Comparison of ENCODE assay signal across 16 cellular contexts in the genomic region with DNA sequence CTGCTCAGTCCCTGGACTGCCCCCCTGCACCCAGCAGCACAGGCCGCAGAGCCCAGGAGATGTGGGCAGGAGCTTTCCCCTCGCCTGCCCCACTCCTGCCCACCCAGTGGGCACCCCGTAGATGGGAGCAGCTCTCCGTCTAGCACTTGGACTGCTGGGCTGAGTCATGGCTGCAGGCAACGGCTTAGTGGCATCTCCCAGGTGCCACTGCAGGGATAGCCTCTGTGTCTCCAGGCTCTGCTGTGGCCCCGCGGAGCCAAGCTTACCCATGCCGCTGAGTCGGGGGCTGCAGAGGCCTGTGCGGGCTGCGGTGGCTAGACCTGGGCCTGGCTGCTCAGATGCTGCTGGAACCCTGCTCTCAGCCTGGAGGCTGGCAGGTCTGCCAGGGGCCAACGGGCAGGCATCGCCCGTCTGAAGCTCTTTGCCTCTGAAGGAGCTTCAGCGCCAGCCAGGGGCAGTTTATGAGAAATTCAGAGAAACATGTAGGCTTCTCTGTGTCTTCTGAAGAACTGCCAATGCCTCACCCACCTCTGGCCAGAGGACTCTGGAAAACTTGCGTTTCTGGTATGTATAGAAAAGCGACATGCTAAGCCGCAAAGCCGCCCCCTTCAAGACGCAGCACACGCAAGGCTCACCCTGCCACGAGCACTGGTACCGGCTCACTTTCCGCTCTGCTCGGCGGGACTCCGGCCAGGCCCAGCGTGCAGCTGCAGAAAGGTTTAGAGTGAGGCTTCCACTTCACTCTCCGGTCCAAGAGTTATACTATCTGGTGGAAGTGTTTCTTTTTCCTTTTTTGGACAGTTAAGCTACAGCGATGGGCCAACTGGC.
A peak's percentile ranks its signal among the peaks of the same experiment; 100 is the strongest.
DNase-seq lines count a peak whose midpoint lies in the region; ATAC-seq and TF ChIP-seq lines count a peak whose summit lies in the region.
"Had no signal": no experiment of that assay in that cellular context is flagged by ENCODE, and none has a peak within 500 bp of the region (broad histone marks: within the 10 kb centered on the region; RNA-seq: fewer than 3 reads in every experiment).

No MANE protein-coding gene starts in this region.

- no peak overlapping the region for H3K27ac ChIP-seq in BLaER1 treated with 17β-estradiol and CSF1 and Interleukin-3, amounts not matched to agents 10 nM and 100 nM
- no peak overlapping the region for H3K27ac ChIP-seq in WERI-Rb-1
- no peak overlapping the region for H3K27ac ChIP-seq in trophoblast cell (ENCODE audit: low read depth, low read length)
- H3K27ac ChIP-seq: HL-60 had no signal

- no peak overlapping the region for H2BK120ac ChIP-seq in trophoblast cell (ENCODE audit: insufficient read depth, low read length, poor library complexity)

- H3K79me2 ChIP-seq in trophoblast cell (ENCODE audit: control insufficient read depth, insufficient read depth, low read length, poor library complexity) = no peaks in the 10 kb centered on the region

- peaks cover 0 to 4% (median under 1%) of the 10 kb centered on the region in 11 experiments; a peak in 6 of 22 replicates for H3K9me3 ChIP-seq in BLaER1 treated with 17β-estradiol and CSF1 and Interleukin-3, amounts not matched to agents 10 nM and 100 nM (replicated peaks in 1 of 11)
- no peaks in the 10 kb centered on the region for H3K9me3 ChIP-seq in WERI-Rb-1 (ENCODE audit: severe bottlenecking)
- H3K9me3 ChIP-seq in trophoblast cell (ENCODE audit: insufficient read depth, low read depth, low read length) = peaks cover 9% of the 10 kb centered on the region
- H3K9me3 ChIP-seq: stomach had no signal

- H3K18ac ChIP-seq in trophoblast cell (ENCODE audit: low read length) = no peak overlapping the region

- no peak overlapping the region for H2BK12ac ChIP-seq in trophoblast cell (ENCODE audit: low read length)

- H3K9ac ChIP-seq in BLaER1 treated with 17β-estradiol and CSF1 and Interleukin-3, amounts not matched to agents 10 nM and 100 nM = no peak overlapping the region
- H3K9ac ChIP-seq in trophoblast cell (ENCODE audit: low read length) = no peak overlapping the region

- DNase-seq in WERI-Rb-1 (peak; percentile 6), islet precursor cell (peak; percentile 43), trophoblast cell (no peak)
- DNase-seq in activated T-cell treated with anti-CD3 and anti-CD28 coated beads, Interleukin-2, amount 50 U/mL, for 1 hour = no peak
- DNase-seq: activated CD8-positive, alpha-beta T cell treated with anti-CD3 and anti-CD28 coated beads, Interleukin-2, amount 10 ng/mL, durations not matched to agents 7 days and 5 days; KG1; NCI-H1092; NCI-H82; stimulated activated CD4-positive, alpha-beta T cell treated with anti-CD3 and anti-CD28 coated beads, Interleukin-15, amount 100 ng/mL, for 24 hours; stomach had no signal

- no peaks in the 10 kb centered on the region; a peak in 1 of 22 replicates for H4K20me1 ChIP-seq in BLaER1 treated with 17β-estradiol and CSF1 and Interleukin-3, amounts not matched to agents 10 nM and 100 nM

- H3K23ac ChIP-seq in trophoblast cell (ENCODE audit: low read length) = no peak overlapping the region

- H4K12ac ChIP-seq in trophoblast cell (ENCODE audit: low read depth, low read length) = no peak overlapping the region

- H2AK5ac ChIP-seq in trophoblast cell (ENCODE audit: low read length) = no peak overlapping the region

- WGBS in trophoblast cell (ENCODE audit: extremely low coverage, insufficient coverage, insufficient read length) = no CpG with 5 or more reads among the region's 30 CpGs

- no peaks in the 10 kb centered on the region for H3K36me3 ChIP-seq in BLaER1 treated with 17β-estradiol and CSF1 and Interleukin-3, amounts not matched to agents 10 nM and 100 nM
- H3K36me3 ChIP-seq in WERI-Rb-1 (no peaks in the 10 kb centered on the region), trophoblast cell (ENCODE audit: control insufficient read depth in 1 of 2, insufficient read depth in 2 of 2, low read length in 2 of 2) (no peaks in the 10 kb centered on the region)
- H3K36me3 ChIP-seq: stomach had no signal

- H3K14ac ChIP-seq in trophoblast cell (ENCODE audit: low read length) = no peak overlapping the region

- H2AFZ ChIP-seq in trophoblast cell (ENCODE audit: insufficient read depth, low read length, poor library complexity) = no peak overlapping the region

- H3K4ac ChIP-seq in trophoblast cell (ENCODE audit: low read depth, low read length) = no peak overlapping the region

- no peak for TF ChIP-seq CTCF in WERI-Rb-1 (IDR thresholded peaks at IDR 0.05; ENCODE audit: low read depth, low read length)

- ATAC-seq in HG03432 (IDR thresholded peaks at IDR 0.05; ENCODE audit: unreplicated experiment) = no peak
- no peak for ATAC-seq in HG03342 (IDR thresholded peaks at IDR 0.05; ENCODE audit: unreplicated experiment)
- no peak for ATAC-seq in GM19452 (IDR thresholded peaks at IDR 0.05; ENCODE audit: unreplicated experiment)
- ATAC-seq: activated CD8-positive, alpha-beta T cell treated with anti-CD3 and anti-CD28 coated beads, Interleukin-2, amount 10 ng/mL, durations not matched to agents 7 days and 5 days; esophagus mucosa had no signal

- H3K27me3 ChIP-seq in BLaER1 treated with 17β-estradiol and CSF1 and Interleukin-3, amounts not matched to agents 10 nM and 100 nM = no peaks in the 10 kb centered on the region
- H3K27me3 ChIP-seq in WERI-Rb-1 (ENCODE audit: insufficient read depth, low read depth, severe bottlenecking) (no peaks in the 10 kb centered on the region), trophoblast cell (ENCODE audit: insufficient read depth, low read length) (no peaks in the 10 kb centered on the region)

- no peak overlapping the region for H2BK5ac ChIP-seq in trophoblast cell (ENCODE audit: low read depth, low read length, poor library complexity)

- peak overlapping the region in 8 of 11 experiments; percentile 48 to 76 (median 65); a peak in 14 of 22 replicates for H3K4me2 ChIP-seq in BLaER1 treated with 17β-estradiol and CSF1 and Interleukin-3, amounts not matched to agents 10 nM and 100 nM
- H3K4me2 ChIP-seq in trophoblast cell (ENCODE audit: low read length) = no peak overlapping the region

- H3K79me1 ChIP-seq in trophoblast cell (ENCODE audit: low read length) = peaks cover 4% of the 10 kb centered on the region

- H3K4me3 ChIP-seq in BLaER1 treated with 17β-estradiol and CSF1 and Interleukin-3, amounts not matched to agents 10 nM and 100 nM = no peak overlapping the region
- no peak overlapping the region for H3K4me3 ChIP-seq in WERI-Rb-1 (ENCODE audit: low read depth, low read length)
- no peak overlapping the region for H3K4me3 ChIP-seq in trophoblast cell (ENCODE audit: low read depth, low read length)
- H3K4me3 ChIP-seq: stomach had no signal

- H3K4me1 ChIP-seq in BLaER1 treated with 17β-estradiol and CSF1 and Interleukin-3, amounts not matched to agents 10 nM and 100 nM = peaks cover 23 to 70% (median 60%) of the 10 kb centered on the region in 10 experiments; a peak in 18 of 20 replicates
- peaks cover 12 to 14% of the 10 kb centered on the region in 2 experiments for H3K4me1 ChIP-seq in trophoblast cell (ENCODE audit: control insufficient read depth in 1 of 2, insufficient read depth in 2 of 2, low read length in 2 of 2)

- no peak overlapping the region for H4K8ac ChIP-seq in trophoblast cell (ENCODE audit: low read depth, low read length)

- H4K91ac ChIP-seq in trophoblast cell (ENCODE audit: low read depth, low read length) = peak overlapping the region; percentile 25

Comparison
In these comparisons a context has a peak if more than half of its experiments do, and no peak if none do; other contexts are left out.
1. DNase-seq: peak in WERI-Rb-1 (single experiment) and islet precursor cell (single experiment); none in trophoblast cell (0 of 2) and activated T-cell treated with anti-CD3 and anti-CD28 coated beads, Interleukin-2, amount 50 U/mL, for 1 hour (single experiment).